Comparison of ENCODE assay signal across 1 cellular context in genomic region chr18:58069104-58069503, GRCh38.
TF ChIP-seq lines count a peak whose summit lies in the region.

No MANE protein-coding gene starts in this region.

TF ChIP-seq in K562, 482 proteins besides CTCF, POLR2A, EP300 and RAD21 (continued from another document and continues in another):
- TF ChIP-seq GTF2F1 (IDR thresholded peaks at IDR 0.05; ENCODE audit: low read depth, low read length), result no peak
- TF ChIP-seq CBFA2T2 (conservative IDR thresholded peaks at IDR 0.05), result peak; percentile 41
- TF ChIP-seq ELF1 (tag; IDR thresholded peaks at IDR 0.05), result no peak
- TF ChIP-seq NR0B1 (IDR thresholded peaks at IDR 0.05; ENCODE audit: partially characterized antibody), result no peak
- no peak for TF ChIP-seq STAT6 (CRISPR knock-in tag; IDR thresholded peaks at IDR 0.05)
- no peak for TF ChIP-seq ZNF143 (CRISPR knock-in tag; IDR thresholded peaks at IDR 0.05)
- TF ChIP-seq ZFPM2 (CRISPR knock-in tag; IDR thresholded peaks at IDR 0.05), result no peak
- 0 out of 2 replicates have a peak, but pooled peaks have one; percentile 5 for TF ChIP-seq EGR1 (conservative IDR thresholded peaks at IDR 0.05)
- TF ChIP-seq ARID2 (IDR thresholded peaks at IDR 0.05), result no peak
- TF ChIP-seq GATA2 (CRISPR knock-in tag; IDR thresholded peaks at IDR 0.05), result no peak
- no peak for TF ChIP-seq POLR2B (IDR thresholded peaks at IDR 0.05; ENCODE audit: low read depth, partially characterized antibody)
- TF ChIP-seq POLR2G (IDR thresholded peaks at IDR 0.05; ENCODE audit: low read depth, low read length), result no peak
- TF ChIP-seq ZNF436 (CRISPR knock-in tag; IDR thresholded peaks at IDR 0.05), result no peak
- no peak for TF ChIP-seq SPI1 (IDR thresholded peaks at IDR 0.05; ENCODE audit: borderline replicate concordance, low read depth, low read length)
- no peak for TF ChIP-seq EHMT2 (IDR thresholded peaks at IDR 0.05)
- no peak for TF ChIP-seq ZNF407 (IDR thresholded peaks at IDR 0.05; ENCODE audit: low read depth)
- TF ChIP-seq TEAD4 (IDR thresholded peaks at IDR 0.05; ENCODE audit: low read length), result 0 out of 2 replicates have a peak, but pooled peaks have one; percentile 12
- TF ChIP-seq TEAD4 (CRISPR knock-in tag; IDR thresholded peaks at IDR 0.05; ENCODE audit: borderline replicate concordance), result no peak
- TF ChIP-seq GTF2A2 (tag; IDR thresholded peaks at IDR 0.05), result no peak
- TF ChIP-seq TCF3 (CRISPR knock-in tag; IDR thresholded peaks at IDR 0.05), result peak; percentile 59; the same call in 1 of the 2 replicates
- TF ChIP-seq KDM1A (IDR thresholded peaks at IDR 0.05), result peak in 1 of 2 experiments; percentile 39; a peak in 1 of 4 replicates
- no peak for TF ChIP-seq HINFP (tag; conservative IDR thresholded peaks at IDR 0.05; ENCODE audit: low read depth)
- TF ChIP-seq RCOR1 (IDR thresholded peaks at IDR 0.05; ENCODE audit: borderline replicate concordance in 1 of 2, low read depth in 2 of 2, low read length in 2 of 2), result peak in 1 of 2 experiments; percentile 48; a peak in 1 of 4 replicates
- no peak for TF ChIP-seq E2F3 (CRISPR knock-in tag; IDR thresholded peaks at IDR 0.05)
- TF ChIP-seq HMGXB4 (CRISPR knock-in tag; IDR thresholded peaks at IDR 0.05), result no peak
- no peak for TF ChIP-seq PKNOX1 (IDR thresholded peaks at IDR 0.05)
